Comparison of ENCODE assay signal across 8 cellular contexts in the genomic region with DNA sequence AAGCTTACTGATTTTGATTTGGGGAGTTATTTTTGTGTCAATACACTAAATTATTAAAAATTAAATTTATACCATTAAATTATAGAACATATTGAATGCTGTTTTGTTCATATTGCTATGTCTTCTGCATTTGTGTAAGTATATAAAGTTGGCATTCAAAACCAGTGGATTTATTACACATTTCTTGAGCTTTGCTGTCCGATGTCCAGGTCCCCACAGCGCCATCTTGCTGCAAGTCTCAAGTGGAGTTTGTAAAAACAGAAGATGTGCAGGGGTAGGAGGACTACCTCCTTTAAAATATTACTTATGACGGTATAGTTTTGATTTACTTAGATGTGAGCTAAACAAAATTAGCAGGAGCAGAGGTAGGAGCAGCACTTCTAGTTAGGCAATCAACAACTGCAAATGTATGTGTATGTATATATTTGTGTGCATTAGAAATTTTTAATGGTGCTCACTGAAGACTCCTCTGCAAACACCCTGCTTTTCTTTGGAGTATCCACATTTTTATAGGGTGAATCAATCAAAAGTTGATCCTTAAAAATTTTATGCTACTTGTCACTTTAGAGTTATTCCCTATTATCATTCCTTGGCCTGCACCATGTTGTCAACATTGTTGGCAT. TPM values are rescaled to one million over a fixed set of nuclear protein-coding genes. Genes with fewer than 3 reads are reported as not detected.
A peak's percentile ranks its signal among the peaks of the same experiment; 100 is the strongest.
DNase-seq lines count a peak whose midpoint lies in the region; ATAC-seq, FAIRE-seq and TF ChIP-seq lines count a peak whose summit lies in the region.

No MANE protein-coding gene starts in this region.

- CTCF ChIA-PET in AG04450 (lab: Charles Lee) = interaction anchor here (0.6 to 3.3 kb wide), 31 partner anchors 9 to 542 kb away, joined by 3 to 51 read pairs (median 6); partner anchors contain the start of gene BOD1

- peak overlapping the region in 2 of 5 experiments; percentile 59 to 96 for H3K27ac Mint-ChIP-seq in brain

- no peaks in the 10 kb centered on the region for H3K9me3 Mint-ChIP-seq in brain

- FAIRE-seq in GM12891 (lab: Jason Lieb, UNC) = peak; percentile 41

- H3K27ac ChIP-seq in AG04450 (ENCODE audit: low read depth, low read length) (no peak overlapping the region), temporal lobe (ENCODE audit: low read depth, low read length) (peak overlapping the region; percentile 20)

- no peak overlapping the region for H3K4me3 Mint-ChIP-seq in brain

- DNase-seq in AG04450 (ENCODE audit: low read depth, low spot score) (no peak), GM12891 (ENCODE audit: insufficient read length, low spot score) (no peak), T follicular helper cell (ENCODE audit: low read depth) (peak; percentile 32), kidney tubule cell (ENCODE audit: low spot score) (peak; percentile 35)

- POLR2A ChIA-PET in AG04450 (lab: Yijun Ruan, JAX) = no interaction called here

- no peak for ATAC-seq in HG03442 (IDR thresholded peaks at IDR 0.05; ENCODE audit: unreplicated experiment)
- no peak for ATAC-seq in GM19023 (IDR thresholded peaks at IDR 0.05; ENCODE audit: unreplicated experiment)

- TF ChIP-seq CTCF in AG04450 (IDR thresholded peaks at IDR 0.05; ENCODE audit: low read depth, low read length) = peak; percentile 60
- TF ChIP-seq CTCF in brain (conservative IDR thresholded peaks at IDR 0.05) = peak; percentile 52 to 73

- H3K9me3 ChIP-seq in AG04450 (ENCODE audit: control insufficient read depth, insufficient read depth, low read length) = no peaks in the 10 kb centered on the region

- H3K27me3 Mint-ChIP-seq in brain = no peaks in the 10 kb centered on the region

- H3K4me3 ChIP-seq in AG04450 (ENCODE audit: low read depth, low read length) = no peak overlapping the region

- peaks cover 39% of the 10 kb centered on the region for H3K36me3 Mint-ChIP-seq in brain

- no peaks in the 10 kb centered on the region for H3K27me3 ChIP-seq in AG04450 (ENCODE audit: control insufficient read depth, insufficient read depth, low read length)

- no peak for TF ChIP-seq POLR2A in GM12891 (IDR thresholded peaks at IDR 0.05; ENCODE audit: low read depth, low read length)

- H3K4me1 Mint-ChIP-seq in brain = peaks cover 45% of the 10 kb centered on the region

TF ChIP-seq in GM12891, 5 proteins besides CTCF, POLR2A, EP300 and RAD21:
- TF ChIP-seq SPI1 (IDR thresholded peaks at IDR 0.05; ENCODE audit: low read depth, low read length) (no peak), POLR2AphosphoS5 (IDR thresholded peaks at IDR 0.05; ENCODE audit: low read depth, low read length) (no peak), TAF1 (IDR thresholded peaks at IDR 0.05; ENCODE audit: low read depth, low read length) (no peak), POU2F2 (IDR thresholded peaks at IDR 0.05; ENCODE audit: low read depth, low read length) (no peak), PAX5 (IDR thresholded peaks at IDR 0.05; ENCODE audit: insufficient read depth, low read length, severe bottlenecking) (no peak)

RNA-seq across cellular contexts. Expression of gene CPEB4, which starts 37.4 kb away (rescaled TPM):
- polyA plus RNA-seq in AG04450 (2011; rRNA removed) = 20.3 and 21.3 TPM in 2 replicates
- polyA minus RNA-seq in AG04450 (2011; rRNA and poly(A)+ RNA removed) = 50.6 and 55.5 TPM in 2 replicates
- 15.2 TPM for polyA plus RNA-seq in GM12891 (2012; ENCODE audit: low read depth, missing spikeins)
- 9.2 TPM for polyA plus RNA-seq in brain (ENCODE audit: insufficient read depth, low read depth, low replicate concordance)
- 78.7 TPM for total RNA-seq in temporal lobe

Comparison
In these comparisons a context has a peak if more than half of its experiments do, and no peak if none do; other contexts are left out.
1. DNase-seq: peak in T follicular helper cell (single experiment) and kidney tubule cell (single experiment); none in AG04450 (single experiment) and GM12891 (single experiment).